ENCODE assay signal across 7 cellular contexts in the genomic region with DNA sequence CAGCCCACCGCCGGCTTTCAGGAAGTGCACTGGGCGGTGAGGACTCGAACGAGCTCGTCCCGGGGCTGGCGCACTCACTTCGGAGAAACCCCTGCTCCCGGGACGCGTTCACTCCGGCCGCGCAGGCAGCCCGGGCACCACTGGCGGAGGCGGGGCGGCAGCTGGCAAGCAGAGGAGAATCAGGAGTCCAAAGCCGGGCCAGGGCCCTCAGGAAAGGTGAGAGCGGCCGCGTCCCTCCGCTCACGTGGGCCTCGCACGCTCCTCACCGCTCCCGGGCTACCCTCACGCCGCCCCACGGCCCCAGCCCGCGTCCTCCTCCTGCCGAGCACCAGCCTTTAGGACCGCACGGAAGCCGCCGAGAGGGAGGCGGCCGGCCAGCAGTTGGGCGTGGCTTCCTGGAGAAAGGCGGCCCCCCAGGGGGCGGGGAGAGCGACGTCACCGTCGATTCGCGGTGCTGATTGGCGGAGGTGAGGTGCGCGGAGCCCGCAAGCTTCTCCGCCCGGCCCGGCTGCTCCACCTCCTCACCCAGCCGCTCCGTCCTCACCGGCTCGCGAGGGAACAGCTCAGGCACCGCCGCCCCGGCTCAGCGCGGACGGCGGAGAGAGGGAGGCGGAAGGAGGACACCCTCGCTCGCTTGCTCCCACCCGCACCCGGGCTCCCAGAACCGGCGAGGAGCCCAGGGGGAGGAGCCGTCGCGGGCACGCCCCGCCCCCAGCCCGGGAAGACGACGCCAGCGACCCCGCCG. TPM values are rescaled to one million over a fixed set of nuclear protein-coding genes. Genes with fewer than 3 reads are reported as not detected.
A peak's percentile ranks its signal among the peaks of the same experiment; 100 is the strongest.
DNase-seq lines count a peak whose midpoint lies in the region; ATAC-seq, FAIRE-seq and TF ChIP-seq lines count a peak whose summit lies in the region.

A gene (plus strand): TSS at position 516 of the 745 bp plus-strand sequence. CDS start 400 bp downstream, outside the sequence.

- no peak for TF ChIP-seq CTCF in astrocyte of the cerebellum (IDR thresholded peaks at IDR 0.05; ENCODE audit: low read depth, low read length, missing control alignments)

- peak within 1 kb of the TSS; percentile 76 for H3K4me3 ChIP-seq in astrocyte of the cerebellum (ENCODE audit: low read depth, low read length)

- ATAC-seq in HG02981 (IDR thresholded peaks at IDR 0.05; ENCODE audit: unreplicated experiment), result peak; percentile 72

- in situ Hi-C loops in astrocyte of the cerebellum (cut with HindIII; ENCODE audit: low sequenced_read_pairs), result no loop called here

- DNase-seq in GM18507 (ENCODE audit: extremely low spot score, insufficient read length, low read depth) (peak; percentile 85), NCI-H2029 treated with DMSO at 0.1 percent for 48 hours (lab: John Stamatoyannopoulos, UW) (peak; percentile 54), T-helper 9 cell (peak; percentile 97), astrocyte of the cerebellum (ENCODE audit: low read depth) (peak; percentile 89), hepatic stellate cell (ENCODE audit: low spot score) (peak; percentile 97), renal cortical epithelial cell (ENCODE audit: low read depth) (peak; percentile 87)

- FAIRE-seq in GM18507 (lab: Jason Lieb, UNC), result peak; percentile 97

RNA-seq across cellular contexts. Expression of the gene that starts here (rescaled TPM):
- total RNA-seq in renal cortical epithelial cell, result 6.4 and 11.7 TPM in 2 replicates

Comparison
In these comparisons a context has a peak if more than half of its experiments do, and no peak if none do; other contexts are left out.
1. Peak in every context shown above with its lines: DNase-seq, ATAC-seq and H3K4me3 ChIP-seq.